Comparison of ENCODE assay signal across 25 cellular contexts in the genomic region with DNA sequence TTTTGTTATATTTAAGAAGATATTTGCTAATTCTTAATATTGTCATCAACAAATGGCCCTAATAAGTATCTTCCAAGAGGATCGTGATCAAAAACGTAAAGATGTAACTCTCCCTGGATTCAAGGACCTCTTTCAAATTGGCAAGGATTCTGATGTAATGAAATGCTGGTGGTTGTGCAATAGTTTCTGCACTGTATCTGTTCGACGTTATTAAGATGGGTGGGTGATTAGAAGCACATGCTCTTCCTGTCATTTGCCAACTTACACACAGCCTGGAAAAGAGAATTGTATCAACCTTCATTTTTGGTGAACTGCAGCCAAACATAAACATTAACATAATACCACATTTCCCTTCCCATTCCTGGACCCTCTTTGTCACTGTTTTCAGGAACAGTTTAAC. TPM values are rescaled to one million over a fixed set of nuclear protein-coding genes. Genes with fewer than 3 reads are reported as not detected.
DNase-seq lines count a peak whose midpoint lies in the region; ATAC-seq, FAIRE-seq and TF ChIP-seq lines count a peak whose summit lies in the region.
"Had no signal": no experiment of that assay in that cellular context is flagged by ENCODE, and none has a peak within 500 bp of the region (broad histone marks: within the 10 kb centered on the region; RNA-seq: fewer than 3 reads in every experiment).

No MANE protein-coding gene starts in this region.

- no peak overlapping the region for H3K4me3 Mint-ChIP-seq in Calu3 (ENCODE audit: low read depth, unreplicated experiment)
- H3K4me3 Mint-ChIP-seq: activated CD4-positive, alpha-beta T cell treated with anti-CD3 and anti-CD28 coated beads for 36 hours; CD14-positive monocyte; stimulated activated memory B cell treated with anti-CD40 and anti-IgM and Interleukin-4, amounts not matched to agents 10 μg/mL and 1 μg/mL and 100 μg/mL, for 72 hours had no signal

- no peak for ATAC-seq in HepG2
- ATAC-seq: activated CD4-positive, alpha-beta T cell treated with anti-CD3 and anti-CD28 coated beads for 36 hours; GM12878; mucosa of descending colon; stimulated activated memory B cell treated with anti-CD40 and anti-IgM and Interleukin-4, amounts not matched to agents 10 μg/mL and 1 μg/mL and 100 μg/mL, for 72 hours had no signal

- H3K27me3 ChIP-seq in bronchial epithelial cell (ENCODE audit: control insufficient read depth, insufficient read depth, low read length) (no peaks in the 10 kb centered on the region), HepG2 (ENCODE audit: control insufficient read depth in 1 of 2, insufficient read depth in 2 of 2, low read length in 2 of 2) (no peaks in the 10 kb centered on the region)
- H3K27me3 ChIP-seq: upper lobe of left lung had no signal

- no peak for TF ChIP-seq RAD21 in HepG2 (CRISPR knock-in tag; IDR thresholded peaks at IDR 0.05)

- CTCF ChIA-PET in Calu3 (lab: Charles Lee) (interaction anchor here (0.6 kb wide), 1 partner anchor 352 kb away, joined by 3 read pairs; no protein-coding TSS in a partner anchor), HepG2 (lab: Yijun Ruan, JAX; ENCODE audit: low intra/inter-chr PET ratio, low total read pairs) (no interaction called here)

- no peak for DNase-seq in Calu3
- DNase-seq in MV-4-11 (lab: John Stamatoyannopoulos, UW): peak; percentile 47
- peak; percentile 42 for DNase-seq in bronchial epithelial cell (ENCODE audit: low read depth)
- no peak for DNase-seq in HepG2 (ENCODE audit: low spot score)
- DNase-seq in activated effector memory CD4-positive, alpha-beta T cell treated with Interleukin-2 at 50 U/mL for 16 hours: no peak
- no peak for DNase-seq in hippocampal formation (lab: John Stamatoyannopoulos, UW)
- DNase-seq in HK-2 (ENCODE audit: unreplicated experiment): no peak
- no peak for DNase-seq in 8988T
- DNase-seq: activated CD4-positive, alpha-beta T cell treated with anti-CD3 and anti-CD28 coated beads for 36 hours; activated naive CD4-positive, alpha-beta T cell treated with anti-CD3 and anti-CD28 coated beads, Interleukin-2, amount 50 U/mL, for 16 hours; activated T-cell treated with anti-CD3 and anti-CD28 coated beads for 4 hours; effector CD4-positive, alpha-beta T cell; glutamatergic neuron; H7; mucosa of descending colon; NCI-H146; NCI-H446 treated with DMSO at 0.1 percent for 48 hours; upper lobe of left lung had no signal

- in situ Hi-C loops in HepG2 (cut with HindIII; ENCODE audit: extremely low pct_ligation_motif_present, low pct_unique_long_range_greater_than_20kb): no loop called here

- TF ChIP-seq EP300 in HepG2 (IDR thresholded peaks at IDR 0.05; ENCODE audit: low read depth in 2 of 2, low read length in 2 of 2) (no peak), HepG2 (CRISPR knock-in tag; IDR thresholded peaks at IDR 0.05; ENCODE audit: borderline replicate concordance) (no peak)

- H3K27ac ChIP-seq in HepG2 (ENCODE audit: extremely low read length, insufficient read depth, low read length): peak overlapping the region; percentile 41

- no TSS peak for BruUV-seq in Calu3 (replicated peaks; lab: Mats Ljungman, UMichigan)
- no TSS peak for BruUV-seq in HepG2 (replicated peaks; lab: Mats Ljungman, UMichigan)

- peaks cover 70% of the 10 kb centered on the region for H3K4me1 ChIP-seq in HepG2 (ENCODE audit: insufficient read depth, low read length)

- no peaks in the 10 kb centered on the region for H3K9me3 ChIP-seq in HepG2 (ENCODE audit: low read length)
- H3K9me3 ChIP-seq: mucosa of descending colon, upper lobe of left lung had no signal

- peaks cover 43% of the 10 kb centered on the region for H3K4me1 Mint-ChIP-seq in Calu3 (ENCODE audit: low read depth, unreplicated experiment)
- H3K4me1 Mint-ChIP-seq: activated CD4-positive, alpha-beta T cell treated with anti-CD3 and anti-CD28 coated beads for 36 hours; stimulated activated memory B cell treated with anti-CD40 and anti-IgM and Interleukin-4, amounts not matched to agents 10 μg/mL and 1 μg/mL and 100 μg/mL, for 72 hours had no signal

- no peak for FAIRE-seq in bronchial epithelial cell (lab: Jason Lieb, UNC)
- FAIRE-seq in HepG2 (lab: Jason Lieb, UNC): no peak
- FAIRE-seq: GM12878 had no signal

- no peak for TF ChIP-seq POLR2A in HepG2 (IDR thresholded peaks at IDR 0.05; ENCODE audit: insufficient read depth in 1 of 2, low read depth in 2 of 2, low read length in 2 of 2)

- TF ChIP-seq CTCF in Calu3 (IDR thresholded peaks at IDR 0.05; ENCODE audit: unreplicated experiment) (no peak), bronchial epithelial cell (IDR thresholded peaks at IDR 0.05; ENCODE audit: insufficient read depth, low read length, severe bottlenecking) (no peak), HepG2 (CRISPR knock-in tag; IDR thresholded peaks at IDR 0.05) (no peak)

- no peaks in the 10 kb centered on the region for H4K20me1 ChIP-seq in HepG2 (ENCODE audit: insufficient read depth, low read length)

- no peak overlapping the region for H3K9ac ChIP-seq in HepG2 (ENCODE audit: insufficient read depth, low read depth, low read length)

- peaks cover 23% of the 10 kb centered on the region for H3K36me3 Mint-ChIP-seq in Calu3 (ENCODE audit: insufficient read depth, unreplicated experiment)
- H3K36me3 Mint-ChIP-seq: CD14-positive monocyte; stimulated activated memory B cell treated with anti-CD40 and anti-IgM and Interleukin-4, amounts not matched to agents 10 μg/mL and 1 μg/mL and 100 μg/mL, for 72 hours had no signal

- WGBS in HepG2 (ENCODE audit: low lambda C conversion rate): 5% methylated on average over 4 of the region's 4 CpGs

- no peaks in the 10 kb centered on the region for H3K9me3 Mint-ChIP-seq in Calu3 (ENCODE audit: low read depth, unreplicated experiment)
- H3K9me3 Mint-ChIP-seq: stimulated activated memory B cell treated with anti-CD40 and anti-IgM and Interleukin-4, amounts not matched to agents 10 μg/mL and 1 μg/mL and 100 μg/mL, for 72 hours had no signal

- H3K4me3 ChIP-seq in bronchial epithelial cell (ENCODE audit: low read depth, low read length) (no peak overlapping the region), HepG2 (replicated peaks in 1 of 3; ENCODE audit: insufficient read depth in 1 of 3, low read depth in 2 of 3, low read length in 3 of 3) (no peak overlapping the region)
- H3K4me3 ChIP-seq: GM12878, mucosa of descending colon, upper lobe of left lung had no signal

- H3K27ac Mint-ChIP-seq in Calu3 (ENCODE audit: unreplicated experiment): peak overlapping the region; percentile 85
- H3K27ac Mint-ChIP-seq: activated CD4-positive, alpha-beta T cell treated with anti-CD3 and anti-CD28 coated beads for 36 hours; CD14-positive monocyte; stimulated activated memory B cell treated with anti-CD40 and anti-IgM and Interleukin-4, amounts not matched to agents 10 μg/mL and 1 μg/mL and 100 μg/mL, for 72 hours had no signal

- POLR2A ChIA-PET in HepG2 (lab: Yijun Ruan, JAX): interaction anchor here (1.5 to 8.2 kb wide), 4 partner anchors 9 to 267 kb away, joined by 5 to 269 read pairs (median 102); partner anchors contain the start of gene FOXQ1

- no peaks in the 10 kb centered on the region for H3K36me3 ChIP-seq in bronchial epithelial cell (ENCODE audit: control insufficient read depth, insufficient read depth, low read length)
- H3K36me3 ChIP-seq in HepG2 (replicated peaks in 1 of 2; ENCODE audit: control insufficient read depth in 1 of 2, insufficient read depth in 2 of 2, low read length in 2 of 2): no peaks in the 10 kb centered on the region
- H3K36me3 ChIP-seq: upper lobe of left lung had no signal

- intact Hi-C loops in Calu3 (cut with micrococcal nuclease; ENCODE audit: unreplicated experiment) (no loop called here), HepG2 (cut with micrococcal nuclease; ENCODE audit: unreplicated experiment) (no loop called here)

- no peaks in the 10 kb centered on the region for H3K27me3 Mint-ChIP-seq in Calu3 (ENCODE audit: unreplicated experiment)

- H3K79me2 ChIP-seq in HepG2 (ENCODE audit: insufficient read depth, low read length): no peaks in the 10 kb centered on the region

- H2AFZ ChIP-seq in HepG2 (ENCODE audit: low read length): no peak overlapping the region

- 0 out of 2 replicates have a peak overlapping the region, but pooled peaks have one; percentile 32 for H3K4me2 ChIP-seq in HepG2 (ENCODE audit: low read depth, low read length)

TF ChIP-seq in HepG2, 621 proteins besides CTCF, POLR2A, EP300 and RAD21 (continues in another document):
- TF ChIP-seq, protein P1, sequence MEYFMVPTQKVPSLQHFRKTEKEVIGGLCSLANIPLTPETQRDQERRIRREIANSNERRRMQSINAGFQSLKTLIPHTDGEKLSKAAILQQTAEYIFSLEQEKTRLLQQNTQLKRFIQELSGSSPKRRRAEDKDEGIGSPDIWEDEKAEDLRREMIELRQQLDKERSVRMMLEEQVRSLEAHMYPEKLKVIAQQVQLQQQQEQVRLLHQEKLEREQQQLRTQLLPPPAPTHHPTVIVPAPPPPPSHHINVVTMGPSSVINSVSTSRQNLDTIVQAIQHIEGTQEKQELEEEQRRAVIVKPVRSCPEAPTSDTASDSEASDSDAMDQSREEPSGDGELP (IDR thresholded peaks at IDR 0.05; ENCODE audit: borderline replicate concordance, low read depth): no peak
- 0 out of 2 replicates have a peak, but pooled peaks have one; percentile 23 for TF ChIP-seq ZNF614 (CRISPR knock-in tag; IDR thresholded peaks at IDR 0.05; ENCODE audit: borderline replicate concordance)

RNA-seq across cellular contexts. Expression of gene FOXQ1, which starts 9.8 kb away (rescaled TPM):
- total RNA-seq in Calu3 (2022) (46.1 and 51.0 TPM in 2 replicates), bronchial epithelial cell (3.1 and 3.4 TPM in 2 replicates), HepG2 (2016; rRNA removed; fragmentation: Illumina TruSeq; extraction: Trizol) (39.2 and 39.8 TPM in 2 replicates)
- total RNA-seq in HepG2 (2016; cell fraction: cytosol; rRNA removed; fragmentation: Illumina TruSeq; extraction: Trizol; ENCODE audit: low read depth): 15.7 and 16.9 TPM in 2 replicates
- total RNA-seq in HepG2 (2016; cell fraction: insoluble cytoplasmic fraction; rRNA removed; fragmentation: Illumina TruSeq; extraction: Trizol): 33.8 and 40.6 TPM in 2 replicates
- total RNA-seq in HepG2 (2016; cell fraction: membrane; rRNA removed; fragmentation: Illumina TruSeq; extraction: Trizol): 48.5 and 52.3 TPM in 2 replicates
- total RNA-seq in HepG2 (2016; cell fraction: nucleus; rRNA removed; fragmentation: Illumina TruSeq; extraction: Trizol): 33.3 and 37.9 TPM in 2 replicates
- polyA plus RNA-seq in HepG2 (2011; rRNA removed): 25.3 and 35.2 TPM in 2 replicates
- polyA plus RNA-seq in HepG2 (2011; cell fraction: cytosol; rRNA removed): 23.3 and 28.0 TPM in 2 replicates
- polyA plus RNA-seq in HepG2 (2011; cell fraction: nucleus; rRNA removed): 24.4 and 38.2 TPM in 2 replicates
- polyA plus RNA-seq in HepG2 (2012): 29.4 and 33.5 TPM in 2 replicates
- polyA plus RNA-seq in HepG2 (2016; cell fraction: cytosol; fragmentation: Illumina TruSeq; extraction: Trizol; ENCODE audit: low read depth): 14.0 and 20.5 TPM in 2 replicates
- 80.2 and 86.7 TPM in 2 replicates for polyA plus RNA-seq in HepG2 (2016; cell fraction: insoluble cytoplasmic fraction; fragmentation: Illumina TruSeq; extraction: Trizol; ENCODE audit: low read depth)
- polyA plus RNA-seq in HepG2 (2016; cell fraction: membrane; fragmentation: Illumina TruSeq; extraction: Trizol; ENCODE audit: low read depth): 44.4 and 57.9 TPM in 2 replicates
- 69.2 and 74.9 TPM in 2 replicates for polyA plus RNA-seq in HepG2 (2016; cell fraction: nucleus; fragmentation: Illumina TruSeq; extraction: Trizol; ENCODE audit: insufficient read depth, low read depth)
- 8.1 and 73.3 TPM in 2 replicates for polyA minus RNA-seq in HepG2 (2011; rRNA and poly(A)+ RNA removed; ENCODE audit: low replicate concordance)
- polyA minus RNA-seq in HepG2 (2011; cell fraction: cytosol; rRNA and poly(A)+ RNA removed): 46.4 and 59.0 TPM in 2 replicates
- 48.1 and 66.8 TPM in 2 replicates for polyA minus RNA-seq in HepG2 (2011; cell fraction: nucleus; rRNA and poly(A)+ RNA removed)
- total RNA-seq: activated CD4-positive, alpha-beta T cell treated with anti-CD3 and anti-CD28 coated beads for 36 hours; omental fat pad; RPMI7951; skeletal muscle tissue; T-helper 2 cell treated with Interferon-gamma antibody and Interleukin-4, amounts not matched to agents 100 ng/mL and 5 ng/mL, for 36 hours had no signal
- polyA plus RNA-seq: CD14-positive monocyte, GM12878 had no signal

Comparison
In these comparisons a context has a peak if more than half of its experiments do, and no peak if none do; other contexts are left out.
1. DNase-seq: peak in MV-4-11 (single experiment) and bronchial epithelial cell (single experiment); none in Calu3 (single experiment), HepG2 (single experiment), activated effector memory CD4-positive, alpha-beta T cell treated with Interleukin-2 at 50 U/mL for 16 hours (single experiment), hippocampal formation (0 of 2), HK-2 (single experiment) and 8988T (single experiment).